Comparison of ENCODE assay signal across 17 cellular contexts in the genomic region with DNA sequence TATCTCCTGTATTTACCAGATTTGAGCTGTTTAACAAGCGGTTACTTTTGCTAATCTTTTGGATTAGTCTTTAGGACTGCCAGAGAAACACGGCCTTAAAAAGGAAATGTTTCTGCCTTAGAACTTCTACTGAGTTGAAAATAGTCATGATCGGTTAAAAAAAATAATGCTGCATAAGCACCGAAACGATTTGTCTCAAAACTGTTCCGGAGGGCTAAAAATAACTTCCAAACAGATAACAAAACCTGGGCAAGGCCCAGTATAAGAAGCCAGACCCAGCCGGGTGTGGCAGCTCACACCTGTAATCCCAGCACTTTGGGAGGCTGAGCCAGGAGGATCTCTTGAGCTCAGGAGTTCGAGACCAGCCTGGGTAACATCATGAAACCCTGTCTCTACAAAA. TPM values are rescaled to one million over a fixed set of nuclear protein-coding genes. Genes with fewer than 3 reads are reported as not detected.
DNase-seq lines count a peak whose midpoint lies in the region; ATAC-seq and TF ChIP-seq lines count a peak whose summit lies in the region.
"Had no signal": no experiment of that assay in that cellular context is flagged by ENCODE, and none has a peak within 500 bp of the region (broad histone marks: within the 10 kb centered on the region; RNA-seq: fewer than 3 reads in every experiment).

No MANE protein-coding gene starts in this region.

- no peaks in the 10 kb centered on the region for H3K27me3 ChIP-seq in left ventricle myocardium inferior (ENCODE audit: low read depth)
- no peaks in the 10 kb centered on the region for H3K27me3 ChIP-seq in ascending aorta
- H3K27me3 ChIP-seq in aorta (ENCODE audit: control insufficient read depth in 1 of 2, insufficient read depth in 2 of 2, low read length in 1 of 2): no peaks in the 10 kb centered on the region
- no peaks in the 10 kb centered on the region for H3K27me3 ChIP-seq in mesendoderm (ENCODE audit: insufficient read depth, low read length, poor library complexity)

- H2AK5ac ChIP-seq in mesendoderm (ENCODE audit: low read length): no peak overlapping the region

- no peaks in the 10 kb centered on the region for H3K27me3 Mint-ChIP-seq in progenitor cell of endocrine pancreas

- no peak overlapping the region for H3K4me3 Mint-ChIP-seq in progenitor cell of endocrine pancreas (ENCODE audit: low read depth)
- H3K4me3 Mint-ChIP-seq: HFFc6 had no signal

- peak overlapping the region; percentile 24 for H3K27ac Mint-ChIP-seq in progenitor cell of endocrine pancreas
- H3K27ac Mint-ChIP-seq: HFFc6 had no signal

- no peaks in the 10 kb centered on the region for H3K79me2 ChIP-seq in mesendoderm (ENCODE audit: control insufficient read depth, insufficient read depth, low read length)

- no peaks in the 10 kb centered on the region for H3K36me3 Mint-ChIP-seq in progenitor cell of endocrine pancreas (ENCODE audit: insufficient read depth)

- H2BK5ac ChIP-seq in mesendoderm (ENCODE audit: low read length): no peak overlapping the region

- H3K4ac ChIP-seq in mesendoderm (ENCODE audit: low read depth, low read length): no peak overlapping the region

- no peak overlapping the region for H2BK15ac ChIP-seq in mesendoderm (replicated peaks; ENCODE audit: low read depth)

- H3K79me1 ChIP-seq in mesendoderm (ENCODE audit: low read length): no peaks in the 10 kb centered on the region

- no peaks in the 10 kb centered on the region for H3K9me3 ChIP-seq in left ventricle myocardium inferior (replicated peaks)
- no peaks in the 10 kb centered on the region for H3K9me3 ChIP-seq in ascending aorta
- no peaks in the 10 kb centered on the region for H3K9me3 ChIP-seq in aorta (ENCODE audit: control insufficient read depth, low read length)
- H3K9me3 ChIP-seq: Caco-2 had no signal

- H3K27ac ChIP-seq in left ventricle myocardium inferior (replicated peaks) (peak overlapping the region; percentile 81), ascending aorta (peak overlapping the region; percentile 90 to 91), aorta (ENCODE audit: low read depth in 1 of 2, low read length in 2 of 2) (peak overlapping the region; percentile 80 to 98), mesendoderm (ENCODE audit: low read depth, low read length) (no peak overlapping the region)

- intact Hi-C loops in left ventricle myocardium inferior (cut with micrococcal nuclease) (no loop called here), left cardiac atrium (cut with DNase I) (no loop called here), ascending aorta (cut with DNase I) (loop anchor here (5.0 kb wide), 1 partner anchor 138 kb away; no protein-coding TSS in a partner anchor), aorta (cut with DNase I) (loop anchor here in 1 of 2 donors (5.0 to 10.0 kb wide), 2 partner anchors 43 to 61 kb away; a partner anchor contains a TSS)

- no peak overlapping the region for H3K4me3 ChIP-seq in left ventricle myocardium inferior
- H3K4me3 ChIP-seq in ascending aorta: no peak overlapping the region
- H3K4me3 ChIP-seq in aorta (ENCODE audit: low read length in 2 of 2): no peak overlapping the region
- no peak overlapping the region for H3K4me3 ChIP-seq in mesendoderm (ENCODE audit: low read length)

- no peak overlapping the region for H4K8ac ChIP-seq in mesendoderm (ENCODE audit: low read depth, low read length)

- H4K5ac ChIP-seq in mesendoderm (ENCODE audit: low read length): no peak overlapping the region

- DNase-seq in left ventricle myocardium inferior: no peak
- no peak for DNase-seq in left cardiac atrium
- DNase-seq in ascending aorta (ENCODE audit: low spot score in 2 of 2): no peak
- no peak for DNase-seq in progenitor cell of endocrine pancreas (ENCODE audit: low spot score, unreplicated experiment)
- no peak for DNase-seq in aorta
- DNase-seq in mesendoderm: no peak
- no peak for DNase-seq in NCI-H1105 (lab: John Stamatoyannopoulos, UW)
- DNase-seq: Caco-2, DMS53, HFFc6, KG1, NCI-H1436 treated with DMSO at 0.1 percent for 48 hours, NCI-H2029 treated with DMSO at 0.1 percent for 48 hours, NCI-H2171 treated with DMSO at 0.1 percent for 48 hours, NCI-H774, SHP77 treated with DMSO at 0.1 percent for 48 hours had no signal

- no peaks in the 10 kb centered on the region for H3K9me3 Mint-ChIP-seq in progenitor cell of endocrine pancreas (ENCODE audit: low read depth)
- H3K9me3 Mint-ChIP-seq: HFFc6 had no signal

- H3K23ac ChIP-seq in mesendoderm (ENCODE audit: low read length): no peak overlapping the region

- ATAC-seq in left cardiac atrium (no peak), aorta (ENCODE audit: low FRiP score) (peak; percentile 40), GM19395 (IDR thresholded peaks at IDR 0.05; ENCODE audit: unreplicated experiment) (no peak)

- no peaks in the 10 kb centered on the region for H3K4me1 Mint-ChIP-seq in progenitor cell of endocrine pancreas (ENCODE audit: low read depth)

- H3K56ac ChIP-seq in mesendoderm (ENCODE audit: low read length): no peak overlapping the region

- WGBS in aorta, 2 donors: 4 to 8% methylated on average over 8 of the region's 8 CpGs
- no CpG with 5 or more reads among the region's 8 CpGs for WGBS in mesendoderm (ENCODE audit: extremely low coverage, insufficient coverage, low lambda C conversion rate)

- H3K4me2 ChIP-seq in mesendoderm (ENCODE audit: low read length): no peak overlapping the region

- H3K18ac ChIP-seq in mesendoderm (ENCODE audit: low read length): no peak overlapping the region

- H3K4me1 ChIP-seq in left ventricle myocardium inferior (peaks cover 16% of the 10 kb centered on the region), ascending aorta (peaks cover 3 to 25% of the 10 kb centered on the region in 2 donors), aorta (ENCODE audit: control insufficient read depth in 1 of 2, insufficient read depth in 2 of 2, low read length in 2 of 2) (no peaks in the 10 kb centered on the region), mesendoderm (ENCODE audit: control insufficient read depth, low read depth, low read length) (no peaks in the 10 kb centered on the region)
- H3K4me1 ChIP-seq: Caco-2 had no signal

- TF ChIP-seq CTCF in left ventricle myocardium inferior (IDR thresholded peaks at IDR 0.05; ENCODE audit: borderline replicate concordance): no peak
- no peak for TF ChIP-seq CTCF in ascending aorta (IDR thresholded peaks at IDR 0.05)
- TF ChIP-seq CTCF in progenitor cell of endocrine pancreas (IDR thresholded peaks at IDR 0.05; ENCODE audit: unreplicated experiment): no peak

- no peak overlapping the region for H2BK120ac ChIP-seq in mesendoderm (ENCODE audit: low read depth, low read length)

- H3K9ac ChIP-seq in mesendoderm (ENCODE audit: low read length): no peak overlapping the region

- H3K36me3 ChIP-seq in left ventricle myocardium inferior: no peaks in the 10 kb centered on the region
- no peaks in the 10 kb centered on the region for H3K36me3 ChIP-seq in ascending aorta
- no peaks in the 10 kb centered on the region for H3K36me3 ChIP-seq in aorta (ENCODE audit: control insufficient read depth in 1 of 2, insufficient read depth in 2 of 2, low read length in 1 of 2)
- no peaks in the 10 kb centered on the region for H3K36me3 ChIP-seq in mesendoderm (ENCODE audit: control insufficient read depth, insufficient read depth, low read length)

RNA-seq across cellular contexts. Expression of a gene that starts 33.0 kb away (rescaled TPM):
- total RNA-seq in left ventricle myocardium inferior: 24.4 TPM
- 10 to 100 TPM; 16.6 to 16.7 TPM for total RNA-seq in left cardiac atrium
- total RNA-seq in ascending aorta: 13.0 TPM
- 17.3 and 18.0 TPM in 2 replicates for total RNA-seq in progenitor cell of endocrine pancreas
- 10 to 100 TPM; 12.0 to 12.1 TPM for total RNA-seq in aorta
- polyA plus RNA-seq in aorta: 10 to 100 TPM; 10.8 to 14.0 TPM
- polyA plus RNA-seq in mesendoderm (2013, experiment 1 of 2): 11.8 TPM
- 13.4 TPM for polyA plus RNA-seq in mesendoderm (2013, experiment 2 of 2)

RNA-seq across cellular contexts. Expression of a gene that starts 43.4 kb away (rescaled TPM):
- 25.5 TPM for total RNA-seq in left ventricle myocardium inferior
- 10 to 100 TPM; 26.4 to 30.2 TPM for total RNA-seq in left cardiac atrium
- total RNA-seq in ascending aorta: 51.8 TPM
- 17.2 and 17.9 TPM in 2 replicates for total RNA-seq in progenitor cell of endocrine pancreas
- 10 to 100 TPM; 60.5 to 63.7 TPM for total RNA-seq in aorta
- polyA plus RNA-seq in aorta: 10 to 100 TPM; 20.2 to 37.6 TPM
- polyA plus RNA-seq in mesendoderm (2013, experiment 1 of 2): 9.0 TPM
- 9.2 TPM for polyA plus RNA-seq in mesendoderm (2013, experiment 2 of 2)

RNA-seq across cellular contexts. Expression of a gene that starts 58.5 kb away (rescaled TPM):
- total RNA-seq in left ventricle myocardium inferior (135 TPM), left cardiac atrium (100 to 1,000 TPM; 135 to 169 TPM), ascending aorta (96.3 TPM), progenitor cell of endocrine pancreas (203 and 210 TPM in 2 replicates), aorta (100 to 1,000 TPM; 216 to 217 TPM)
- polyA plus RNA-seq in aorta: 100 to 1,000 TPM; 234 to 235 TPM
- polyA plus RNA-seq in mesendoderm (2013, experiment 1 of 2): 371 TPM
- polyA plus RNA-seq in mesendoderm (2013, experiment 2 of 2): 360 TPM
